ENCODE assay signal across 19 cellular contexts in genomic region chr18:48188609-48189008, GRCh38.
DNase-seq lines count a peak whose midpoint lies in the region; ATAC-seq and TF ChIP-seq lines count a peak whose summit lies in the region.
"Had no signal": no experiment of that assay in that cellular context is flagged by ENCODE, and none has a peak within 500 bp of the region (broad histone marks: within the 10 kb centered on the region; RNA-seq: fewer than 3 reads in every experiment).

No MANE protein-coding gene starts in this region.

- no peaks in the 10 kb centered on the region for H3K27me3 ChIP-seq in gastrocnemius medialis
- H3K27me3 ChIP-seq: BLaER1 treated with 17β-estradiol and CSF1 and Interleukin-3, amounts not matched to agents 10 nM and 100 nM had no signal

- no peak overlapping the region for H3K4me3 ChIP-seq in gastrocnemius medialis
- H3K4me3 ChIP-seq: A549; BLaER1 treated with 17β-estradiol and CSF1 and Interleukin-3, amounts not matched to agents 10 nM and 100 nM had no signal

- intact Hi-C loops in gastrocnemius medialis (cut with DNase I; ENCODE audit: low total_unique reads) = no loop called here

- H3K9me3 ChIP-seq in gastrocnemius medialis = no peaks in the 10 kb centered on the region
- H3K9me3 ChIP-seq: A549; BLaER1 treated with 17β-estradiol and CSF1 and Interleukin-3, amounts not matched to agents 10 nM and 100 nM; Caco-2 had no signal

- no peak for ATAC-seq in activated CD8-positive, alpha-beta memory T cell treated with anti-CD3 and anti-CD28 coated beads, Interleukin-2, amount 10 ng/mL, durations not matched to agents 7 days and 5 days
- no peak for ATAC-seq in gastrocnemius medialis
- no peak for ATAC-seq in GM19455 (IDR thresholded peaks at IDR 0.05; ENCODE audit: unreplicated experiment)
- ATAC-seq: A549; CD8-positive, alpha-beta T cell had no signal

- no peak overlapping the region for H3K4me3 Mint-ChIP-seq in activated CD8-positive, alpha-beta memory T cell treated with anti-CD3 and anti-CD28 coated beads, Interleukin-2, amount 10 ng/mL, durations not matched to agents 7 days and 5 days
- no peak overlapping the region for H3K4me3 Mint-ChIP-seq in neural crest cell
- no peak overlapping the region for H3K4me3 Mint-ChIP-seq in activated T-cell treated with anti-CD3 and anti-CD28 coated beads, Interleukin-2, amount 50 U/mL, for 24 hours
- H3K4me3 Mint-ChIP-seq: B cell; CD4-positive, alpha-beta T cell; CD8-positive, alpha-beta T cell had no signal

- H3K27ac Mint-ChIP-seq in activated CD8-positive, alpha-beta memory T cell treated with anti-CD3 and anti-CD28 coated beads, Interleukin-2, amount 10 ng/mL, durations not matched to agents 7 days and 5 days = no peak overlapping the region
- H3K27ac Mint-ChIP-seq in neural crest cell (ENCODE audit: unreplicated experiment) = peak overlapping the region; percentile 1
- H3K27ac Mint-ChIP-seq in activated T-cell treated with anti-CD3 and anti-CD28 coated beads, Interleukin-2, amount 50 U/mL, for 24 hours = no peak overlapping the region
- H3K27ac Mint-ChIP-seq: B cell; CD4-positive, alpha-beta T cell; CD8-positive, alpha-beta T cell had no signal

- no peak for TF ChIP-seq POLR2A in gastrocnemius medialis (IDR thresholded peaks at IDR 0.05)

- TF ChIP-seq CTCF in neural crest cell (conservative IDR thresholded peaks at IDR 0.05) = no peak
- no peak for TF ChIP-seq CTCF in gastrocnemius medialis (IDR thresholded peaks at IDR 0.05 in 4 of 5, conservative IDR thresholded peaks at IDR 0.05 in 1 of 5)

- no peaks in the 10 kb centered on the region for H3K9me3 Mint-ChIP-seq in activated CD8-positive, alpha-beta memory T cell treated with anti-CD3 and anti-CD28 coated beads, Interleukin-2, amount 10 ng/mL, durations not matched to agents 7 days and 5 days (ENCODE audit: low read depth)
- H3K9me3 Mint-ChIP-seq in neural crest cell = no peaks in the 10 kb centered on the region
- H3K9me3 Mint-ChIP-seq in activated T-cell treated with anti-CD3 and anti-CD28 coated beads, Interleukin-2, amount 50 U/mL, for 24 hours = no peaks in the 10 kb centered on the region
- H3K9me3 Mint-ChIP-seq: CD4-positive, alpha-beta T cell; CD8-positive, alpha-beta T cell had no signal

- no peaks in the 10 kb centered on the region for H3K36me3 ChIP-seq in gastrocnemius medialis
- H3K36me3 ChIP-seq: BLaER1 treated with 17β-estradiol and CSF1 and Interleukin-3, amounts not matched to agents 10 nM and 100 nM had no signal

- H3K27ac ChIP-seq in gastrocnemius medialis = no peak overlapping the region
- H3K27ac ChIP-seq: 22Rv1; A549; BLaER1 treated with 17β-estradiol and CSF1 and Interleukin-3, amounts not matched to agents 10 nM and 100 nM; C4-2B had no signal

- CTCF ChIA-PET in activated CD8-positive, alpha-beta memory T cell treated with anti-CD3 and anti-CD28 coated beads, Interleukin-2, amount 10 ng/mL, durations not matched to agents 7 days and 5 days (lab: Charles Lee) = no interaction called here

- H3K4me1 ChIP-seq in gastrocnemius medialis = peaks cover 1% of the 10 kb centered on the region in 2 donors
- H3K4me1 ChIP-seq: A549; BLaER1 treated with 17β-estradiol and CSF1 and Interleukin-3, amounts not matched to agents 10 nM and 100 nM; Caco-2 had no signal

- in situ Hi-C loops in gastrocnemius medialis (cut with MboI; ENCODE audit: low sequenced_read_pairs in 4 of 4) = no loop called here

- peak; percentile 7 for DNase-seq in activated CD8-positive, alpha-beta memory T cell treated with anti-CD3 and anti-CD28 coated beads, Interleukin-2, amount 50 U/mL, for 48 hours
- DNase-seq in activated CD8-positive, alpha-beta memory T cell treated with anti-CD3 and anti-CD28 coated beads, Interleukin-2, amount 10 ng/mL, durations not matched to agents 7 days and 5 days = no peak
- peak; percentile 17 for DNase-seq in ecto neural progenitor cell (ENCODE audit: low spot score)
- no peak for DNase-seq in neural crest cell (ENCODE audit: low read depth, low spot score)
- DNase-seq in gastrocnemius medialis = no peak
- DNase-seq in activated T-cell treated with anti-CD3 and anti-CD28 coated beads, Interleukin-2, amount 50 U/mL, for 24 hours = no peak
- DNase-seq: AML-193; Caco-2; Calu3; CD4-positive, alpha-beta T cell; DMS79 treated with DMSO at 0.1 percent for 48 hours; GF-D8 had no signal

- peaks cover 28% of the 10 kb centered on the region for H3K27me3 Mint-ChIP-seq in activated CD8-positive, alpha-beta memory T cell treated with anti-CD3 and anti-CD28 coated beads, Interleukin-2, amount 10 ng/mL, durations not matched to agents 7 days and 5 days
- H3K27me3 Mint-ChIP-seq in neural crest cell (ENCODE audit: low read depth) = peaks cover 60% of the 10 kb centered on the region
- H3K27me3 Mint-ChIP-seq in activated T-cell treated with anti-CD3 and anti-CD28 coated beads, Interleukin-2, amount 50 U/mL, for 24 hours = peaks cover 43% of the 10 kb centered on the region

- no peaks in the 10 kb centered on the region for H3K4me1 Mint-ChIP-seq in activated CD8-positive, alpha-beta memory T cell treated with anti-CD3 and anti-CD28 coated beads, Interleukin-2, amount 10 ng/mL, durations not matched to agents 7 days and 5 days
- H3K4me1 Mint-ChIP-seq in neural crest cell = peaks cover 22% of the 10 kb centered on the region
- no peaks in the 10 kb centered on the region for H3K4me1 Mint-ChIP-seq in activated T-cell treated with anti-CD3 and anti-CD28 coated beads, Interleukin-2, amount 50 U/mL, for 24 hours (ENCODE audit: low read depth)
- H3K4me1 Mint-ChIP-seq: B cell had no signal

- no peaks in the 10 kb centered on the region for H3K36me3 Mint-ChIP-seq in activated CD8-positive, alpha-beta memory T cell treated with anti-CD3 and anti-CD28 coated beads, Interleukin-2, amount 10 ng/mL, durations not matched to agents 7 days and 5 days
- H3K36me3 Mint-ChIP-seq in neural crest cell (ENCODE audit: low read depth) = no peaks in the 10 kb centered on the region
- H3K36me3 Mint-ChIP-seq in activated T-cell treated with anti-CD3 and anti-CD28 coated beads, Interleukin-2, amount 50 U/mL, for 24 hours (ENCODE audit: low read depth) = no peaks in the 10 kb centered on the region
- H3K36me3 Mint-ChIP-seq: CD8-positive, alpha-beta T cell had no signal

Comparison
In these comparisons a context has a peak if more than half of its experiments do, and no peak if none do; other contexts are left out.
1. DNase-seq: peak in activated CD8-positive, alpha-beta memory T cell treated with anti-CD3 and anti-CD28 coated beads, Interleukin-2, amount 50 U/mL, for 48 hours (single experiment) and ecto neural progenitor cell (single experiment); none in activated CD8-positive, alpha-beta memory T cell treated with anti-CD3 and anti-CD28 coated beads, Interleukin-2, amount 10 ng/mL, durations not matched to agents 7 days and 5 days (single experiment), neural crest cell (single experiment), gastrocnemius medialis (0 of 2) and activated T-cell treated with anti-CD3 and anti-CD28 coated beads, Interleukin-2, amount 50 U/mL, for 24 hours (single experiment).